In genomic region chr9:125829743-125830142, GRCh38 we compare ENCODE assay signal across 8 cellular contexts.
DNase-seq lines count a peak whose midpoint lies in the region; ATAC-seq and TF ChIP-seq lines count a peak whose summit lies in the region.

No MANE protein-coding gene starts in this region.

- in situ Hi-C loops in brain microvascular endothelial cell (cut with HindIII; ENCODE audit: low pct_ligation_motif_present, low sequenced_read_pairs), result no loop called here

- DNase-seq in AG04449 (ENCODE audit: low read depth, low spot score) (no peak), brain microvascular endothelial cell (no peak), midbrain (lab: John Stamatoyannopoulos, UW) (peak; percentile 12), NCI-H526 (lab: John Stamatoyannopoulos, UW) (no peak), HK-2 (ENCODE audit: unreplicated experiment) (no peak)
- DNase-seq in stimulated activated naive CD8-positive, alpha-beta T cell treated with anti-CD3 and anti-CD28 coated beads, Interleukin-15, amount 100 ng/mL, for 72 hours, result peak; percentile 21 to 30

- no peaks in the 10 kb centered on the region for H3K27me3 ChIP-seq in brain microvascular endothelial cell (replicated peaks)

- H3K27me3 Mint-ChIP-seq in T-helper 1 cell treated with Interleukin-12 subunit alpha and Interleukin-12 subunit beta and Interleukin-4 antibody, amounts not matched to agents 30 μg/mL and 1 μg/mL, for 36 hours (ENCODE audit: low read depth), result peaks cover 3% of the 10 kb centered on the region
- H3K27me3 Mint-ChIP-seq in stimulated activated naive CD8-positive, alpha-beta T cell treated with anti-CD3 and anti-CD28 coated beads, Interleukin-15, amount 100 ng/mL, for 72 hours, result no peaks in the 10 kb centered on the region

- H3K4me1 Mint-ChIP-seq in T-helper 1 cell treated with Interleukin-12 subunit alpha and Interleukin-12 subunit beta and Interleukin-4 antibody, amounts not matched to agents 30 μg/mL and 1 μg/mL, for 36 hours (ENCODE audit: low read depth), result peaks cover 6% of the 10 kb centered on the region
- peaks cover 27% of the 10 kb centered on the region for H3K4me1 Mint-ChIP-seq in stimulated activated naive CD8-positive, alpha-beta T cell treated with anti-CD3 and anti-CD28 coated beads, Interleukin-15, amount 100 ng/mL, for 72 hours

- no peak overlapping the region for H3K27ac ChIP-seq in brain microvascular endothelial cell

- POLR2A ChIA-PET in AG04449 (lab: Yijun Ruan, JAX), result no interaction called here

- H3K4me3 ChIP-seq in AG04449 (ENCODE audit: low read depth, low read length), result peak overlapping the region; percentile 54
- H3K4me3 ChIP-seq in brain microvascular endothelial cell (ENCODE audit: low read depth, low read length), result peak overlapping the region; percentile 9

- H3K36me3 Mint-ChIP-seq in T-helper 1 cell treated with Interleukin-12 subunit alpha and Interleukin-12 subunit beta and Interleukin-4 antibody, amounts not matched to agents 30 μg/mL and 1 μg/mL, for 36 hours (ENCODE audit: low read depth), result peaks cover 3% of the 10 kb centered on the region

- no peaks in the 10 kb centered on the region for H3K9me3 Mint-ChIP-seq in T-helper 1 cell treated with Interleukin-12 subunit alpha and Interleukin-12 subunit beta and Interleukin-4 antibody, amounts not matched to agents 30 μg/mL and 1 μg/mL, for 36 hours
- H3K9me3 Mint-ChIP-seq in stimulated activated naive CD8-positive, alpha-beta T cell treated with anti-CD3 and anti-CD28 coated beads, Interleukin-15, amount 100 ng/mL, for 72 hours, result no peaks in the 10 kb centered on the region

- peak overlapping the region; percentile 73 for H3K4me3 Mint-ChIP-seq in T-helper 1 cell treated with Interleukin-12 subunit alpha and Interleukin-12 subunit beta and Interleukin-4 antibody, amounts not matched to agents 30 μg/mL and 1 μg/mL, for 36 hours
- H3K4me3 Mint-ChIP-seq in stimulated activated naive CD8-positive, alpha-beta T cell treated with anti-CD3 and anti-CD28 coated beads, Interleukin-15, amount 100 ng/mL, for 72 hours, result peak overlapping the region; percentile 77 to 85

- peak; percentile 58 for ATAC-seq in GM21515 (IDR thresholded peaks at IDR 0.05; ENCODE audit: unreplicated experiment)
- ATAC-seq in stimulated activated naive CD8-positive, alpha-beta T cell treated with anti-CD3 and anti-CD28 coated beads, Interleukin-15, amount 100 ng/mL, for 72 hours, result peak; percentile 87

- no peaks in the 10 kb centered on the region for H3K36me3 ChIP-seq in brain microvascular endothelial cell (replicated peaks)

- CTCF ChIA-PET in AG04449 (lab: Yijun Ruan, JAX), result interaction anchor here (1.0 to 1.1 kb wide), 2 partner anchors 9 to 422 kb away, joined by 3 to 4 read pairs; no protein-coding TSS in a partner anchor

- H3K27ac Mint-ChIP-seq in T-helper 1 cell treated with Interleukin-12 subunit alpha and Interleukin-12 subunit beta and Interleukin-4 antibody, amounts not matched to agents 30 μg/mL and 1 μg/mL, for 36 hours, result peak overlapping the region; percentile 45
- peak overlapping the region in 1 of 2 donors; percentile 91 for H3K27ac Mint-ChIP-seq in stimulated activated naive CD8-positive, alpha-beta T cell treated with anti-CD3 and anti-CD28 coated beads, Interleukin-15, amount 100 ng/mL, for 72 hours

- TF ChIP-seq CTCF in AG04449 (IDR thresholded peaks at IDR 0.05; ENCODE audit: insufficient read depth, low read length, missing control alignments) (no peak), brain microvascular endothelial cell (IDR thresholded peaks at IDR 0.05; ENCODE audit: low read depth, low read length, missing control alignments) (no peak)

Comparison
In these comparisons a context has a peak if more than half of its experiments do, and no peak if none do; other contexts are left out.
1. DNase-seq: peak in midbrain (single experiment) and stimulated activated naive CD8-positive, alpha-beta T cell treated with anti-CD3 and anti-CD28 coated beads, Interleukin-15, amount 100 ng/mL, for 72 hours (2 of 2); none in AG04449 (single experiment), brain microvascular endothelial cell (single experiment), NCI-H526 (0 of 2) and HK-2 (single experiment).